ENCODE assay signal across 17 cellular contexts in genomic region chr12:104793280-104793679, GRCh38.
DNase-seq lines count a peak whose midpoint lies in the region; ATAC-seq and TF ChIP-seq lines count a peak whose summit lies in the region.
"Had no signal": no experiment of that assay in that cellular context is flagged by ENCODE, and none has a peak within 500 bp of the region (broad histone marks: within the 10 kb centered on the region; RNA-seq: fewer than 3 reads in every experiment).

No MANE protein-coding gene starts in this region.

- no TSS peak for BruUV-seq in mammary epithelial cell (replicated peaks; lab: Mats Ljungman, UMichigan)

- dilution Hi-C loops in mammary epithelial cell (cut with HindIII; ENCODE audit: low sequenced_read_pairs) = no loop called here

- H3K9me3 Mint-ChIP-seq in HFFc6 = no peaks in the 10 kb centered on the region
- no peaks in the 10 kb centered on the region for H3K9me3 Mint-ChIP-seq in type B pancreatic cell
- H3K9me3 Mint-ChIP-seq: stimulated activated naive B cell treated with anti-CD40 and anti-IgM and Interleukin-4, amounts not matched to agents 10 μg/mL and 1 μg/mL and 100 μg/mL, for 72 hours had no signal

- H3K9ac ChIP-seq in mammary epithelial cell (ENCODE audit: insufficient read depth, low read length) = no peak overlapping the region
- H3K9ac ChIP-seq: BLaER1, parathyroid adenoma had no signal

- TF ChIP-seq POLR2A in right lobe of liver (IDR thresholded peaks at IDR 0.05) = no peak

- no peaks in the 10 kb centered on the region for H3K27me3 ChIP-seq in mammary epithelial cell (ENCODE audit: insufficient read depth, low read length)
- no peaks in the 10 kb centered on the region for H3K27me3 ChIP-seq in right lobe of liver
- H3K27me3 ChIP-seq: BLaER1, breast epithelium had no signal

- H3K27ac ChIP-seq in mammary epithelial cell (ENCODE audit: insufficient read depth, low read depth, low read length) (no peak overlapping the region), right lobe of liver (no peak overlapping the region)
- H3K27ac ChIP-seq: BLaER1, parathyroid adenoma had no signal

- H4K20me1 ChIP-seq in mammary epithelial cell (ENCODE audit: insufficient read depth, low read length) = no peaks in the 10 kb centered on the region
- H4K20me1 ChIP-seq: BLaER1 had no signal

- in situ Hi-C loops in mammary epithelial cell (cut with MboI; ENCODE audit: low sequenced_read_pairs in 2 of 2) = no loop called here

- WGBS in mammary epithelial cell (ENCODE audit: low coverage, missing lambda C conversion rate) = 0% methylated on average over 3 of the region's 3 CpGs
- 67% methylated on average over 2 of the region's 3 CpGs for WGBS in right lobe of liver (ENCODE audit: insufficient coverage, low coverage, low lambda C conversion rate, missing lambda C conversion rate)

- peak overlapping the region; percentile 41 for H2AFZ ChIP-seq in mammary epithelial cell (ENCODE audit: low read depth, low read length)
- H2AFZ ChIP-seq: parathyroid adenoma had no signal

- H3K27ac Mint-ChIP-seq in HFFc6 (no peak overlapping the region; the same call in 1 of the 2 replicates), type B pancreatic cell (no peak overlapping the region)
- H3K27ac Mint-ChIP-seq: stimulated activated naive B cell treated with anti-CD40 and anti-IgM and Interleukin-4, amounts not matched to agents 10 μg/mL and 1 μg/mL and 100 μg/mL, for 72 hours had no signal

- CTCF ChIA-PET in mammary epithelial cell (lab: Charles Lee; ENCODE audit: low non-redundant PET) = no interaction called here

- H3K4me1 Mint-ChIP-seq in HFFc6 (ENCODE audit: low read depth) (peaks cover 13% of the 10 kb centered on the region), type B pancreatic cell (ENCODE audit: unreplicated experiment) (peaks cover 10% of the 10 kb centered on the region)

- no peaks in the 10 kb centered on the region for H3K79me2 ChIP-seq in mammary epithelial cell (ENCODE audit: insufficient read depth, low read length)
- H3K79me2 ChIP-seq: parathyroid adenoma had no signal

- TF ChIP-seq CTCF in AG09319 (IDR thresholded peaks at IDR 0.05; ENCODE audit: low read depth, low read length) = peak; percentile 31
- no peak for TF ChIP-seq CTCF in HFFc6 (IDR thresholded peaks at IDR 0.05)
- peak in 1 of 2 donors; percentile 16 for TF ChIP-seq CTCF in mammary epithelial cell (conservative IDR thresholded peaks at IDR 0.05 in 1 of 2, IDR thresholded peaks at IDR 0.05 in 1 of 2; ENCODE audit: extremely low read depth in 1 of 2, insufficient read depth in 1 of 2, low read depth in 1 of 2, low read length in 2 of 2)
- TF ChIP-seq CTCF in type B pancreatic cell (conservative IDR thresholded peaks at IDR 0.05) = no peak
- no peak for TF ChIP-seq CTCF in right lobe of liver (IDR thresholded peaks at IDR 0.05)

- no peak overlapping the region; the same call in 1 of the 2 replicates for H3K4me3 Mint-ChIP-seq in HFFc6
- H3K4me3 Mint-ChIP-seq in type B pancreatic cell = no peak overlapping the region
- H3K4me3 Mint-ChIP-seq: stimulated activated naive B cell treated with anti-CD40 and anti-IgM and Interleukin-4, amounts not matched to agents 10 μg/mL and 1 μg/mL and 100 μg/mL, for 72 hours had no signal

- DNase-seq in AG09319 (ENCODE audit: extremely low read depth, low read depth) (peak; percentile 81), HFFc6 (peak; percentile 16), mammary epithelial cell (peak; percentile 74), mucosa of gallbladder (ENCODE audit: low spot score) (peak; percentile 29), NCI-H187 treated with DMSO at 0.1 percent for 48 hours (lab: John Stamatoyannopoulos, UW) (no peak), type B pancreatic cell (ENCODE audit: extremely low spot score, unreplicated experiment) (no peak), right lobe of liver (no peak)
- DNase-seq: activated CD4-positive, CD25-positive, alpha-beta regulatory T cell treated with anti-CD3 and anti-CD28 coated beads, Interleukin-2, amount 50 U/mL, for 72 hours; GF-D8; NCI-H2029; NK-92 treated with Interleukin-12 subunit alpha and Interleukin-12 subunit beta, amount 100 ng/mL, for 24 hours; stimulated activated naive B cell treated with anti-CD40 and anti-IgM and Interleukin-4, amounts not matched to agents 10 μg/mL and 1 μg/mL and 100 μg/mL, for 72 hours had no signal

- H3K36me3 ChIP-seq in mammary epithelial cell (ENCODE audit: insufficient read depth, low read length) (no peaks in the 10 kb centered on the region), right lobe of liver (no peaks in the 10 kb centered on the region)
- H3K36me3 ChIP-seq: BLaER1, breast epithelium had no signal

- H3K4me3 ChIP-seq in mammary epithelial cell (replicated peaks in 1 of 3; ENCODE audit: insufficient read depth in 1 of 3, low read depth in 2 of 3, low read length in 3 of 3) (no peak overlapping the region), right lobe of liver (no peak overlapping the region)
- H3K4me3 ChIP-seq: BLaER1, breast epithelium, K562 had no signal

- intact Hi-C loops in mammary epithelial cell (cut with micrococcal nuclease) (no loop called here), right lobe of liver (cut with DNase I) (no loop called here)

- ATAC-seq in HG03175 (IDR thresholded peaks at IDR 0.05; ENCODE audit: unreplicated experiment) (no peak), right lobe of liver (no peak)
- ATAC-seq: stimulated activated naive B cell treated with anti-CD40 and anti-IgM and Interleukin-4, amounts not matched to agents 10 μg/mL and 1 μg/mL and 100 μg/mL, for 72 hours had no signal

- H3K27me3 Mint-ChIP-seq in HFFc6 (ENCODE audit: insufficient read depth) (peaks cover 2% of the 10 kb centered on the region), type B pancreatic cell (peaks cover 3% of the 10 kb centered on the region)

- H3K4me1 ChIP-seq in mammary epithelial cell (ENCODE audit: insufficient read depth, low read length) (peaks cover 12% of the 10 kb centered on the region), right lobe of liver (peaks cover 0 to 8% (median 0%) of the 10 kb centered on the region in 4 donors)
- H3K4me1 ChIP-seq: breast epithelium, parathyroid adenoma had no signal

- peak overlapping the region; percentile 56 for H3K4me2 ChIP-seq in mammary epithelial cell (ENCODE audit: insufficient read depth, low read depth, low read length)
- H3K4me2 ChIP-seq: BLaER1 had no signal

- no peaks in the 10 kb centered on the region for H3K36me3 Mint-ChIP-seq in HFFc6 (ENCODE audit: low read depth)
- H3K36me3 Mint-ChIP-seq in type B pancreatic cell = no peaks in the 10 kb centered on the region
- H3K36me3 Mint-ChIP-seq: stimulated activated naive B cell treated with anti-CD40 and anti-IgM and Interleukin-4, amounts not matched to agents 10 μg/mL and 1 μg/mL and 100 μg/mL, for 72 hours had no signal

- no peaks in the 10 kb centered on the region for H3K9me3 ChIP-seq in mammary epithelial cell (replicated peaks; ENCODE audit: insufficient read depth, low read length)
- no peaks in the 10 kb centered on the region for H3K9me3 ChIP-seq in right lobe of liver
- H3K9me3 ChIP-seq: BLaER1, breast epithelium had no signal

Comparison
In these comparisons a context has a peak if more than half of its experiments do, and no peak if none do; other contexts are left out.
1. DNase-seq: peak in AG09319 (single experiment), HFFc6 (single experiment), mammary epithelial cell (single experiment) and mucosa of gallbladder (single experiment); none in NCI-H187 treated with DMSO at 0.1 percent for 48 hours (single experiment), type B pancreatic cell (single experiment) and right lobe of liver (0 of 3).